In genomic region chr22:27992294-27993165, GRCh38 we compare ENCODE assay signal across 23 cellular contexts.
DNase-seq lines count a peak whose midpoint lies in the region; ATAC-seq lines count a peak whose summit lies in the region.
"Had no signal": no experiment of that assay in that cellular context is flagged by ENCODE, and none has a peak within 500 bp of the region (broad histone marks: within the 10 kb centered on the region; RNA-seq: fewer than 3 reads in every experiment).

No MANE protein-coding gene starts in this region.

- DNase-seq in ELF-1 (ENCODE audit: low read depth, low spot score) (peak; percentile 22), cerebellar cortex (ENCODE audit: low spot score) (peak; percentile 74), mesenteric fat pad (ENCODE audit: low spot score) (peak; percentile 78), DMS53 (lab: John Stamatoyannopoulos, UW) (no peak)
- no peak for DNase-seq in activated CD4-positive, alpha-beta T cell treated with anti-CD3 and anti-CD28 coated beads for 1 hour
- DNase-seq: activated naive CD8-positive, alpha-beta T cell treated with anti-CD3 and anti-CD28 coated beads, Interleukin-2, amount 50 U/mL, for 24 hours; CD4-positive, CD25-positive, alpha-beta regulatory T cell; effector CD8-positive, alpha-beta T cell; EL; erythroblast; KG1; left ventricle myocardium superior; MM.1S; NCI-H1436 treated with DMSO at 0.1 percent for 48 hours; nephron progenitor cell; SJCRH30; T-cell; trophoblast cell had no signal

- no peak for ATAC-seq in HG02759 (IDR thresholded peaks at IDR 0.05; ENCODE audit: unreplicated experiment)
- ATAC-seq in activated T-helper 17 cell treated with anti-CD3 and anti-CD28 coated beads, Interleukin-2, amount 50 U/mL, for 72 hours (replicated peaks): no peak
- ATAC-seq: activated naive CD8-positive, alpha-beta T cell treated with anti-CD3 and anti-CD28 coated beads, Interleukin-2, amount 50 U/mL, for 24 hours; body of pancreas; left ventricle myocardium superior; Panc1; T-cell had no signal

- H3K4me3 Mint-ChIP-seq in activated T-helper 17 cell treated with anti-CD3 and anti-CD28 coated beads, Interleukin-2, amount 50 U/mL, for 72 hours: no peak overlapping the region
- H3K4me3 Mint-ChIP-seq: activated naive CD8-positive, alpha-beta T cell treated with anti-CD3 and anti-CD28 coated beads, Interleukin-2, amount 50 U/mL, for 24 hours; CD4-positive, CD25-positive, alpha-beta regulatory T cell; nephron progenitor cell; T-cell had no signal

- no peak overlapping the region for H3K27ac Mint-ChIP-seq in activated T-helper 17 cell treated with anti-CD3 and anti-CD28 coated beads, Interleukin-2, amount 50 U/mL, for 72 hours
- H3K27ac Mint-ChIP-seq: activated naive CD8-positive, alpha-beta T cell treated with anti-CD3 and anti-CD28 coated beads, Interleukin-2, amount 50 U/mL, for 24 hours; CD4-positive, CD25-positive, alpha-beta regulatory T cell; T-cell had no signal

- H3K9ac ChIP-seq in BLaER1: no peak overlapping the region

- peaks cover 22% of the 10 kb centered on the region for H3K4me1 ChIP-seq in BLaER1
- H3K4me1 ChIP-seq: body of pancreas had no signal

- H3K4me3 ChIP-seq in BLaER1: no peak overlapping the region
- H3K4me3 ChIP-seq: body of pancreas, SJCRH30 had no signal

- H3K9me3 ChIP-seq in BLaER1: no peaks in the 10 kb centered on the region
- H3K9me3 ChIP-seq: body of pancreas, SJCRH30 had no signal

- H3K4me2 ChIP-seq in BLaER1: no peak overlapping the region

- no peaks in the 10 kb centered on the region for H3K27me3 ChIP-seq in BLaER1
- H3K27me3 ChIP-seq: body of pancreas, SJCRH30 had no signal

- no peaks in the 10 kb centered on the region for H3K36me3 Mint-ChIP-seq in activated T-helper 17 cell treated with anti-CD3 and anti-CD28 coated beads, Interleukin-2, amount 50 U/mL, for 72 hours (ENCODE audit: low read depth)
- H3K36me3 Mint-ChIP-seq: CD4-positive, CD25-positive, alpha-beta regulatory T cell had no signal

- no peaks in the 10 kb centered on the region for H3K9me3 Mint-ChIP-seq in activated T-helper 17 cell treated with anti-CD3 and anti-CD28 coated beads, Interleukin-2, amount 50 U/mL, for 72 hours
- H3K9me3 Mint-ChIP-seq: activated naive CD8-positive, alpha-beta T cell treated with anti-CD3 and anti-CD28 coated beads, Interleukin-2, amount 50 U/mL, for 24 hours; CD4-positive, CD25-positive, alpha-beta regulatory T cell; nephron progenitor cell; T-cell had no signal

- 0 out of 2 replicates have a peak overlapping the region, but pooled peaks have one; percentile 13 for H3K27ac ChIP-seq in BLaER1
- H3K27ac ChIP-seq: body of pancreas, SJCRH30 had no signal

- no peaks in the 10 kb centered on the region for H3K36me3 ChIP-seq in BLaER1
- H3K36me3 ChIP-seq: SJCRH30 had no signal

- H3K4me1 Mint-ChIP-seq in activated T-helper 17 cell treated with anti-CD3 and anti-CD28 coated beads, Interleukin-2, amount 50 U/mL, for 72 hours: no peaks in the 10 kb centered on the region

- no peaks in the 10 kb centered on the region for H3K27me3 Mint-ChIP-seq in activated T-helper 17 cell treated with anti-CD3 and anti-CD28 coated beads, Interleukin-2, amount 50 U/mL, for 72 hours
- H3K27me3 Mint-ChIP-seq: activated naive CD8-positive, alpha-beta T cell treated with anti-CD3 and anti-CD28 coated beads, Interleukin-2, amount 50 U/mL, for 24 hours; CD4-positive, CD25-positive, alpha-beta regulatory T cell; T-cell had no signal

- no peaks in the 10 kb centered on the region for H4K20me1 ChIP-seq in BLaER1

Comparison
In these comparisons a context has a peak if more than half of its experiments do, and no peak if none do; other contexts are left out.
1. DNase-seq: peak in ELF-1 (single experiment), cerebellar cortex (single experiment) and mesenteric fat pad (single experiment); none in DMS53 (single experiment) and activated CD4-positive, alpha-beta T cell treated with anti-CD3 and anti-CD28 coated beads for 1 hour (single experiment).